In genomic region chr3:67656614-67657013, GRCh38 we compare ENCODE assay signal across 13 cellular contexts.
"Had no signal": no experiment of that assay in that cellular context is flagged by ENCODE, and none has a peak within 500 bp of the region (broad histone marks: within the 10 kb centered on the region; RNA-seq: fewer than 3 reads in every experiment).

No MANE protein-coding gene starts in this region.

- DNase-seq: activated CD4-positive, alpha-beta T cell treated with anti-CD3 and anti-CD28 coated beads for 48 hours; activated naive CD4-positive, alpha-beta T cell treated with anti-CD3 and anti-CD28 coated beads, Interleukin-2, amount 50 U/mL, for 16 hours; amniotic stem cell; kidney; left lung; stimulated activated CD4-positive, alpha-beta T cell treated with anti-CD3 and anti-CD28 coated beads, Interleukin-4, amount 100 ng/mL, for 24 hours; stimulated activated naive CD8-positive, alpha-beta T cell treated with anti-CD3 and anti-CD28 coated beads, Interleukin-15, amount 100 ng/mL, for 72 hours; upper lobe of left lung had no signal

- H3K27ac Mint-ChIP-seq: progenitor cell of endocrine pancreas, WTC11 had no signal

- H3K36me3 ChIP-seq: left lung, right atrium auricular region, upper lobe of left lung had no signal

- H3K4me3 Mint-ChIP-seq: WTC11 had no signal

- H3K27me3 ChIP-seq: hepatocyte, left lung, right atrium auricular region, upper lobe of left lung had no signal

- ATAC-seq: esophagus mucosa, left lung, WTC11 had no signal

- H3K27ac ChIP-seq: hepatocyte, left lung, right atrium auricular region, upper lobe of left lung had no signal

- H3K9me3 ChIP-seq: left lung, right atrium auricular region, upper lobe of left lung had no signal

- H3K27me3 Mint-ChIP-seq: progenitor cell of endocrine pancreas; stimulated activated naive CD8-positive, alpha-beta T cell treated with anti-CD3 and anti-CD28 coated beads, Interleukin-15, amount 100 ng/mL, for 72 hours had no signal

- H3K4me3 ChIP-seq: hepatocyte, left lung, right atrium auricular region had no signal
